ENCODE assay signal across 11 cellular contexts in the genomic region with DNA sequence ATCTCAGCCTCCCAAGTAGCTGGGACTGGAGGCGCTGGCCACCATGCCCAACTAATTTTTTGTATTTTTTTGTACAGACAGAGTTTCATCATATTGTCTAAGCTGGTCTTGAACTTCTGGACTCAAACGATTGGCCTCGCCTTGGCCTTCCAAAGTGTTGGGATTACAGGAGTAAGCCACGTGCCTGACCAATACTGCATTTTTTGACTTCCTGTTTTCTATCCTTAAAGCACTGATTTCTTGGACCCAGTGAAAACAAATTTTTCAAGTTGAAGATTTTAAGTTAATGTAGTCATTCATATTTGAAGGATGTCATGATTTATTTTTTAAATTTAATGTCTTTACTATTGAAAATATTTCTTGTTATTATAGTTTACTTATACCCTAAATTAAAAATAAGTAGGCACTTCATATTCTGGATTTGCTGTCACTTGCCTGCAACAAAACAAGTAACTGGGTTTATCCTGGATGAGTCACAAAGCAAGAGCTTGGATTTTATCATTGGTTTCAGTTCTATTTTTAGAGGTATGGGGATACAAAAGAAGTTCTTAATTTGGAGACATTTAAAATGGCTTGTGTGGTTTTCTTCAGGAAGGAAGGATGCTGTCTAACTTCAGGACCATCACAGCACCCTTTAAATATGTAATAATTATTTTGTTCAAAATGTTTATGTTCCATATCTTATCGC. TPM values are rescaled to one million over a fixed set of nuclear protein-coding genes. Genes with fewer than 3 reads are reported as not detected.
DNase-seq lines count a peak whose midpoint lies in the region; ATAC-seq and TF ChIP-seq lines count a peak whose summit lies in the region.
"Had no signal": no experiment of that assay in that cellular context is flagged by ENCODE, and none has a peak within 500 bp of the region (broad histone marks: within the 10 kb centered on the region; RNA-seq: fewer than 3 reads in every experiment).

No MANE protein-coding gene starts in this region.

- peak overlapping the region; percentile 90 for H3K4me2 ChIP-seq in PC-3 (ENCODE audit: low read length)

- H3K27me3 Mint-ChIP-seq in activated CD4-positive, alpha-beta memory T cell treated with anti-CD3 and anti-CD28 coated beads for 36 hours, result no peaks in the 10 kb centered on the region
- no peaks in the 10 kb centered on the region for H3K27me3 Mint-ChIP-seq in activated CD4-positive, alpha-beta memory T cell treated with anti-CD3 and anti-CD28 coated beads, Interleukin-2, amount 10 ng/mL, durations not matched to agents 7 days and 5 days
- no peaks in the 10 kb centered on the region for H3K27me3 Mint-ChIP-seq in stimulated activated naive CD8-positive, alpha-beta T cell treated with anti-CD3 and anti-CD28 coated beads, Interleukin-15, amount 100 ng/mL, for 72 hours

- no peak for TF ChIP-seq CTCF in PC-3 (conservative IDR thresholded peaks at IDR 0.05; ENCODE audit: low read depth, low read length)

- H3K9me3 ChIP-seq in PC-3 (ENCODE audit: low read length), result no peaks in the 10 kb centered on the region

- no peaks in the 10 kb centered on the region for H3K36me3 ChIP-seq in PC-3 (ENCODE audit: low read depth, low read length)

- peaks cover 4% of the 10 kb centered on the region for H3F3A ChIP-seq in PC-3 (ENCODE audit: low read length, unreplicated experiment)

- no peaks in the 10 kb centered on the region for H4K20me1 ChIP-seq in PC-3 (ENCODE audit: low read length)

- H3K4me1 Mint-ChIP-seq in activated CD4-positive, alpha-beta memory T cell treated with anti-CD3 and anti-CD28 coated beads for 36 hours (ENCODE audit: low read depth), result peaks cover 33% of the 10 kb centered on the region
- H3K4me1 Mint-ChIP-seq in activated CD4-positive, alpha-beta memory T cell treated with anti-CD3 and anti-CD28 coated beads, Interleukin-2, amount 10 ng/mL, durations not matched to agents 7 days and 5 days, result peaks cover 39% of the 10 kb centered on the region
- peaks cover 27% of the 10 kb centered on the region for H3K4me1 Mint-ChIP-seq in stimulated activated naive CD8-positive, alpha-beta T cell treated with anti-CD3 and anti-CD28 coated beads, Interleukin-15, amount 100 ng/mL, for 72 hours

- peak overlapping the region; percentile 3; the same call in 1 of the 2 replicates for H3K27ac ChIP-seq in PC-3 (ENCODE audit: low read length)

- no peak for ATAC-seq in PC-3
- no peak for ATAC-seq in stimulated activated naive CD8-positive, alpha-beta T cell treated with anti-CD3 and anti-CD28 coated beads, Interleukin-15, amount 100 ng/mL, for 72 hours
- ATAC-seq in HG02588 (IDR thresholded peaks at IDR 0.05; ENCODE audit: unreplicated experiment), result no peak

- CTCF ChIA-PET in activated CD4-positive, alpha-beta memory T cell treated with anti-CD3 and anti-CD28 coated beads for 36 hours (lab: Charles Lee), result interaction anchor here (0.7 to 1.9 kb wide), 4 partner anchors 8 to 123 kb away, joined by 3 to 8 read pairs (median 3); no protein-coding TSS in a partner anchor
- CTCF ChIA-PET in activated CD4-positive, alpha-beta memory T cell treated with anti-CD3 and anti-CD28 coated beads, Interleukin-2, amount 10 ng/mL, durations not matched to agents 7 days and 5 days (lab: Charles Lee), result interaction anchor here (1.5 to 4.1 kb wide), 5 partner anchors 10 to 177 kb away, joined by 3 to 18 read pairs (median 6); a partner anchor contains a TSS
- CTCF ChIA-PET in PC-3 (lab: Charles Lee), result interaction anchor here (0.5 kb wide), 2 partner anchors 100 to 122 kb away, joined by 3 to 5 read pairs; no protein-coding TSS in a partner anchor

- H3K27me3 ChIP-seq in PC-3 (ENCODE audit: low read length), result no peaks in the 10 kb centered on the region

- H3K36me3 Mint-ChIP-seq in activated CD4-positive, alpha-beta memory T cell treated with anti-CD3 and anti-CD28 coated beads for 36 hours, result peaks cover 2% of the 10 kb centered on the region
- H3K36me3 Mint-ChIP-seq in activated CD4-positive, alpha-beta memory T cell treated with anti-CD3 and anti-CD28 coated beads, Interleukin-2, amount 10 ng/mL, durations not matched to agents 7 days and 5 days (ENCODE audit: low read depth), result peaks cover 25% of the 10 kb centered on the region

- POLR2A ChIA-PET in activated CD4-positive, alpha-beta memory T cell treated with anti-CD3 and anti-CD28 coated beads for 36 hours (lab: Charles Lee), result interaction anchor here (1.1 kb wide), 2 partner anchors 45 to 178 kb away, joined by 3 to 5 read pairs; a partner anchor contains a TSS
- POLR2A ChIA-PET in activated CD4-positive, alpha-beta memory T cell treated with anti-CD3 and anti-CD28 coated beads, Interleukin-2, amount 10 ng/mL, durations not matched to agents 7 days and 5 days (lab: Charles Lee), result interaction anchor here (1.5 to 8.7 kb wide), 4 partner anchors 85 to 179 kb away, joined by 4 to 83 read pairs (median 20); a partner anchor contains a TSS
- POLR2A ChIA-PET in PC-3 (lab: Charles Lee; ENCODE audit: unreplicated experiment), result no interaction called here

- no peaks in the 10 kb centered on the region for H3K9me2 ChIP-seq in PC-3 (replicated peaks; ENCODE audit: low read length)

- no peak for DNase-seq in activated CD4-positive, alpha-beta memory T cell treated with anti-CD3 and anti-CD28 coated beads for 36 hours
- DNase-seq in activated CD4-positive, alpha-beta memory T cell treated with anti-CD3 and anti-CD28 coated beads, Interleukin-2, amount 10 ng/mL, durations not matched to agents 7 days and 5 days, result no peak
- peak; percentile 52 for DNase-seq in PC-3
- peak; percentile 5 for DNase-seq in fibroblast of gingiva (ENCODE audit: low read depth)
- DNase-seq in stimulated activated naive CD8-positive, alpha-beta T cell treated with anti-CD3 and anti-CD28 coated beads, Interleukin-15, amount 100 ng/mL, for 72 hours, result no peak
- no peak for DNase-seq in activated gamma-delta T cell treated with Interleukin-2 at 50 U/mL for 16 hours
- no peak for DNase-seq in NCI-H1436 (lab: John Stamatoyannopoulos, UW)
- DNase-seq: activated gamma-delta T cell; stimulated activated CD4-positive, alpha-beta T cell treated with anti-CD3 and anti-CD28 coated beads, Interleukin-4, amount 100 ng/mL, for 4 hours had no signal

- peak overlapping the region; percentile 87 for H3K4me3 ChIP-seq in PC-3 (ENCODE audit: low read length)

- peaks cover 34% of the 10 kb centered on the region for H3K4me1 ChIP-seq in PC-3 (ENCODE audit: insufficient read depth, low read length)

- H3K79me2 ChIP-seq in PC-3 (ENCODE audit: low read length), result peaks cover 40% of the 10 kb centered on the region

- H3K9ac ChIP-seq in PC-3 (ENCODE audit: low read length), result peak overlapping the region; percentile 87; the same call in 1 of the 2 replicates

- intact Hi-C loops in activated CD4-positive, alpha-beta memory T cell treated with anti-CD3 and anti-CD28 coated beads for 36 hours (cut with micrococcal nuclease), result loop anchor here (5.0 kb wide), 1 partner anchor 58 kb away; no protein-coding TSS in a partner anchor
- intact Hi-C loops in PC-3 (cut with micrococcal nuclease), result no loop called here

- H2AFZ ChIP-seq in PC-3 (ENCODE audit: low read length), result no peak overlapping the region

- no peaks in the 10 kb centered on the region for H3K9me3 Mint-ChIP-seq in activated CD4-positive, alpha-beta memory T cell treated with anti-CD3 and anti-CD28 coated beads for 36 hours
- no peaks in the 10 kb centered on the region for H3K9me3 Mint-ChIP-seq in activated CD4-positive, alpha-beta memory T cell treated with anti-CD3 and anti-CD28 coated beads, Interleukin-2, amount 10 ng/mL, durations not matched to agents 7 days and 5 days
- no peaks in the 10 kb centered on the region for H3K9me3 Mint-ChIP-seq in stimulated activated naive CD8-positive, alpha-beta T cell treated with anti-CD3 and anti-CD28 coated beads, Interleukin-15, amount 100 ng/mL, for 72 hours

- peak overlapping the region; percentile 30 for H3K4me3 Mint-ChIP-seq in activated CD4-positive, alpha-beta memory T cell treated with anti-CD3 and anti-CD28 coated beads for 36 hours
- no peak overlapping the region for H3K4me3 Mint-ChIP-seq in activated CD4-positive, alpha-beta memory T cell treated with anti-CD3 and anti-CD28 coated beads, Interleukin-2, amount 10 ng/mL, durations not matched to agents 7 days and 5 days
- H3K4me3 Mint-ChIP-seq in stimulated activated naive CD8-positive, alpha-beta T cell treated with anti-CD3 and anti-CD28 coated beads, Interleukin-15, amount 100 ng/mL, for 72 hours, result peak overlapping the region; percentile 8 to 59
- H3K4me3 Mint-ChIP-seq: CD14-positive monocyte had no signal

- BruUV-seq in PC-3 (replicated peaks; lab: Mats Ljungman, UMichigan), result no TSS peak

- no peak overlapping the region for H3K27ac Mint-ChIP-seq in activated CD4-positive, alpha-beta memory T cell treated with anti-CD3 and anti-CD28 coated beads for 36 hours
- no peak overlapping the region for H3K27ac Mint-ChIP-seq in activated CD4-positive, alpha-beta memory T cell treated with anti-CD3 and anti-CD28 coated beads, Interleukin-2, amount 10 ng/mL, durations not matched to agents 7 days and 5 days
- H3K27ac Mint-ChIP-seq in stimulated activated naive CD8-positive, alpha-beta T cell treated with anti-CD3 and anti-CD28 coated beads, Interleukin-15, amount 100 ng/mL, for 72 hours, result no peak overlapping the region
- H3K27ac Mint-ChIP-seq: CD14-positive monocyte had no signal

RNA-seq across cellular contexts. Expression of a gene that starts 2.2 kb away (rescaled TPM):
- total RNA-seq in activated CD4-positive, alpha-beta memory T cell treated with anti-CD3 and anti-CD28 coated beads for 36 hours, result 10 to 100 TPM; 26.5 to 28.3 TPM
- total RNA-seq in activated CD4-positive, alpha-beta memory T cell treated with anti-CD3 and anti-CD28 coated beads, Interleukin-2, amount 10 ng/mL, durations not matched to agents 7 days and 5 days, result 10 to 100 TPM; 35.4 to 39.0 TPM
- 39.5 and 47.8 TPM in 2 replicates for total RNA-seq in PC-3 (2014; rRNA removed)

RNA-seq across cellular contexts. Expression of a gene that starts 54.8 kb away (rescaled TPM):
- 10 to 100 TPM; 23.8 to 24.7 TPM for total RNA-seq in activated CD4-positive, alpha-beta memory T cell treated with anti-CD3 and anti-CD28 coated beads for 36 hours
- 10 to 100 TPM; 15.9 to 17.4 TPM for total RNA-seq in activated CD4-positive, alpha-beta memory T cell treated with anti-CD3 and anti-CD28 coated beads, Interleukin-2, amount 10 ng/mL, durations not matched to agents 7 days and 5 days
- 11.5 and 14.6 TPM in 2 replicates for total RNA-seq in PC-3 (2014; rRNA removed)

Comparison
In these comparisons a context has a peak if more than half of its experiments do, and no peak if none do; other contexts are left out.
1. DNase-seq: peak in PC-3 (single experiment) and fibroblast of gingiva (single experiment); none in activated CD4-positive, alpha-beta memory T cell treated with anti-CD3 and anti-CD28 coated beads for 36 hours (single experiment), activated CD4-positive, alpha-beta memory T cell treated with anti-CD3 and anti-CD28 coated beads, Interleukin-2, amount 10 ng/mL, durations not matched to agents 7 days and 5 days (single experiment), stimulated activated naive CD8-positive, alpha-beta T cell treated with anti-CD3 and anti-CD28 coated beads, Interleukin-15, amount 100 ng/mL, for 72 hours (0 of 2), activated gamma-delta T cell treated with Interleukin-2 at 50 U/mL for 16 hours (single experiment) and NCI-H1436 (single experiment).